17 cellular contexts compared by ENCODE assay signal in the genomic region with DNA sequence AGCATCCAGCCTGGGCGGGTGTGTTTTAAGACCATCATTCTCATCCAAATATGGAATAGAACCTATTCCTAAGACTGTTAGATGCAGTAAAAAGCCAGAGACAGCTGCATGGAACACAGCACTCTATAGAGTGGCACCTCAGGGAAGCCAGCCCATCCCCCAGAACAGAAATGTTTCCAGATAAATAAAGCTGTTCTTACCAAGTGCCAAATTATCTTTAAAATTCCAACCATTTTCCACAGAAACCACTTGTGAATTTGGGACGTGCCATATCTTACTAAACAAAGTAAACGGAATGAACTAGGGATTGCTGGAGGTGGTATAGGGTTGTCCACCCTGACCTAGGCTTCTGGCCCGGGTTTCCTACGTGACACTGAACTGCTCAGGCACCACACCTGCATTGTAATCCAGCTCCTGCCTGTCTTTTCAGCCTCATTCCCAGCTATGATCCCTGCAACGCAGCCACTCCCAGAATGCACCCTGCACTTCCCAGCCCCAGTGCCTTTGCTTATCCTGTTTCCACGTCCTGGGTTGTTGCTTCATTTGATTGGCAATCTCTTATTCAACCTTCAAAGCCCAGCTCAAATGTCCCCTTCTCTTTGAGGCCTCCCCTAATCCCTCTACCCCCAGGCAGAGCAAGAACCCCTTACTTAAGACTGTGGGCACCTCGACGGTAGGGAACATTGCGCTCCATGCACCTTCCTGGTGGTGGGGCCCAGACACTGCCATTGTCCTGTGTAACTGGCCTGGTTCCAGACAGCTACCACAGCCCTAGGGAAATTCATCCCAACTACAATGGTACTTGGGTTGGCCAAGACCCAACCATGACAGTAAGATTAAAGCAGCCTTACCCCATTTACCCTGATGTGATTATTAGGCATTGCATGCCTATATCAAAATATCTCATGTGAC.
DNase-seq lines count a peak whose midpoint lies in the region; ATAC-seq, FAIRE-seq and TF ChIP-seq lines count a peak whose summit lies in the region.
"Had no signal": no experiment of that assay in that cellular context is flagged by ENCODE, and none has a peak within 500 bp of the region (broad histone marks: within the 10 kb centered on the region; RNA-seq: fewer than 3 reads in every experiment).

No MANE protein-coding gene starts in this region.

- H3K4me2 ChIP-seq in mesenchymal stem cell (ENCODE audit: low read length, poor library complexity, severe bottlenecking): no peak overlapping the region

- H2BK5ac ChIP-seq in mesenchymal stem cell (ENCODE audit: low read depth, low read length, poor library complexity, severe bottlenecking): no peak overlapping the region

- peaks cover 66 to 86% (median 75%) of the 10 kb centered on the region in 3 donors for H3K4me1 Mint-ChIP-seq in CD8-positive, alpha-beta memory T cell

- H3K4me1 ChIP-seq in CD8-positive, alpha-beta memory T cell (ENCODE audit: insufficient read depth, low read length): peaks cover 26% of the 10 kb centered on the region
- peaks cover 1% of the 10 kb centered on the region for H3K4me1 ChIP-seq in mesenchymal stem cell (ENCODE audit: control insufficient read depth, insufficient read depth, low read depth, low read length)

- no peak overlapping the region for H4K8ac ChIP-seq in mesenchymal stem cell (ENCODE audit: low read length)

- H2BK15ac ChIP-seq in mesenchymal stem cell (ENCODE audit: low read depth, poor library complexity, severe bottlenecking): peak overlapping the region; percentile 30

- no peak for ATAC-seq in HG03442 (IDR thresholded peaks at IDR 0.05; ENCODE audit: unreplicated experiment)
- ATAC-seq: CD8-positive, alpha-beta T cell; HCT116 had no signal

- H3K27me3 ChIP-seq in CD8-positive, alpha-beta memory T cell (ENCODE audit: insufficient read depth, low read length, poor library complexity, severe bottlenecking): no peaks in the 10 kb centered on the region
- peaks cover 10 to 33% of the 10 kb centered on the region in 2 experiments for H3K27me3 ChIP-seq in mesenchymal stem cell (ENCODE audit: control insufficient read depth in 1 of 2, insufficient read depth in 1 of 2, low read length in 2 of 2)
- H3K27me3 ChIP-seq: BE2C, Peyer's patch had no signal

- no peaks in the 10 kb centered on the region for H3K36me3 ChIP-seq in CD8-positive, alpha-beta memory T cell (ENCODE audit: insufficient read depth, low read length)
- peaks cover 0 to 4% of the 10 kb centered on the region in 2 experiments for H3K36me3 ChIP-seq in mesenchymal stem cell (ENCODE audit: control insufficient read depth in 1 of 2, insufficient read depth in 2 of 2, low read depth in 1 of 2, low read length in 2 of 2)
- H3K36me3 ChIP-seq: BE2C, Peyer's patch had no signal

- peaks cover 0 to 44% (median 1%) of the 10 kb centered on the region in 3 donors for H3K36me3 Mint-ChIP-seq in CD8-positive, alpha-beta memory T cell

- no peak overlapping the region for H2AK5ac ChIP-seq in mesenchymal stem cell (ENCODE audit: low read length, severe bottlenecking)

- 91% methylated on average over 10 of the region's 10 CpGs for WGBS in mesenchymal stem cell

- peak overlapping the region in 2 of 7 donors; percentile 35 to 55 for H3K4me3 Mint-ChIP-seq in CD8-positive, alpha-beta memory T cell
- H3K4me3 Mint-ChIP-seq: CD8-positive, alpha-beta T cell had no signal

- no peaks in the 10 kb centered on the region for H3K27me3 Mint-ChIP-seq in CD8-positive, alpha-beta memory T cell

- H3K27ac ChIP-seq in CD8-positive, alpha-beta memory T cell (ENCODE audit: low read depth, low read length): no peak overlapping the region
- no peak overlapping the region for H3K27ac ChIP-seq in mesenchymal stem cell (ENCODE audit: low read length, poor library complexity, severe bottlenecking)
- H3K27ac ChIP-seq: HL-60, Peyer's patch had no signal

- FAIRE-seq in GM12891 (lab: Jason Lieb, UNC): peak; percentile 54
- FAIRE-seq in H54 (lab: Jason Lieb, UNC): no peak

- no peak overlapping the region for H2BK12ac ChIP-seq in mesenchymal stem cell (ENCODE audit: low read length in 2 of 2)

- no peak overlapping the region for H3K18ac ChIP-seq in mesenchymal stem cell (ENCODE audit: low read depth in 1 of 2, low read length in 2 of 2)

- H3K79me1 ChIP-seq in mesenchymal stem cell (replicated peaks; ENCODE audit: low read length, poor library complexity, severe bottlenecking): peaks cover 18% of the 10 kb centered on the region

- TF ChIP-seq POLR2A in GM12891 (IDR thresholded peaks at IDR 0.05; ENCODE audit: low read depth, low read length) (no peak), H54 (IDR thresholded peaks at IDR 0.05; ENCODE audit: low read depth, low read length) (no peak)

- H3K23ac ChIP-seq in mesenchymal stem cell (ENCODE audit: low read length in 2 of 2): no peak overlapping the region

- CTCF ChIA-PET in CD8-positive, alpha-beta memory T cell (lab: Charles Lee): interaction anchor here (0.9 to 2.6 kb wide), 4 partner anchors 11 to 22 kb away, joined by 3 to 14 read pairs (median 4); no protein-coding TSS in a partner anchor

- no peaks in the 10 kb centered on the region for H3K9me3 ChIP-seq in CD8-positive, alpha-beta memory T cell (ENCODE audit: low read length)
- no peaks in the 10 kb centered on the region for H3K9me3 ChIP-seq in mesenchymal stem cell (ENCODE audit: control insufficient read depth, low read length)
- H3K9me3 ChIP-seq: BE2C, Peyer's patch had no signal

- DNase-seq in CD8-positive, alpha-beta memory T cell: no peak
- no peak for DNase-seq in GM12891 (ENCODE audit: insufficient read length, low spot score)
- peak; percentile 30 for DNase-seq in astrocyte of the hippocampus (ENCODE audit: low read depth, low spot score)
- DNase-seq in mesenchymal stem cell: no peak
- no peak for DNase-seq in SHP77 treated with DMSO at 0.1 percent for 48 hours (lab: John Stamatoyannopoulos, UW)
- no peak for DNase-seq in H54 (ENCODE audit: insufficient read length, low spot score)
- DNase-seq: BE2C; CD8-positive, alpha-beta T cell; KG1; NCI-H1417; NCI-H1930; NCI-H510A treated with DMSO at 0.1 percent for 48 hours; Peyer's patch; SIG-M5 had no signal

- no peak overlapping the region for H3K4me3 ChIP-seq in CD8-positive, alpha-beta memory T cell (ENCODE audit: low read length)
- H3K4me3 ChIP-seq in mesenchymal stem cell (ENCODE audit: insufficient read depth in 1 of 2, low read depth in 1 of 2, low read length in 2 of 2): no peak overlapping the region
- H3K4me3 ChIP-seq: Peyer's patch had no signal

- no peaks in the 10 kb centered on the region for H3K9me3 Mint-ChIP-seq in CD8-positive, alpha-beta memory T cell
- H3K9me3 Mint-ChIP-seq: CD8-positive, alpha-beta T cell had no signal

- no peak overlapping the region for H2AFZ ChIP-seq in mesenchymal stem cell (ENCODE audit: low read depth, low read length)

- POLR2A ChIA-PET in CD8-positive, alpha-beta memory T cell (lab: Charles Lee): no interaction called here

- H3K27ac Mint-ChIP-seq in CD8-positive, alpha-beta memory T cell: peak overlapping the region in 6 of 8 donors; percentile 12 to 88 (median 44)
- H3K27ac Mint-ChIP-seq: CD8-positive, alpha-beta T cell had no signal

- H3K14ac ChIP-seq in mesenchymal stem cell (ENCODE audit: low read length in 2 of 2): no peak overlapping the region

- no peak overlapping the region for H3K4ac ChIP-seq in mesenchymal stem cell (ENCODE audit: low read depth in 1 of 2, low read length in 2 of 2)

- H4K91ac ChIP-seq in mesenchymal stem cell (ENCODE audit: low read length): no peak overlapping the region

- no peak overlapping the region for H3K9ac ChIP-seq in mesenchymal stem cell (ENCODE audit: low read length)

- H2BK120ac ChIP-seq in mesenchymal stem cell (ENCODE audit: low read depth, low read length): no peak overlapping the region

TF ChIP-seq in GM12891, 5 proteins besides CTCF, POLR2A, EP300 and RAD21:
- no peak for TF ChIP-seq PAX5 (IDR thresholded peaks at IDR 0.05; ENCODE audit: insufficient read depth, low read length, severe bottlenecking)
- TF ChIP-seq POU2F2 (IDR thresholded peaks at IDR 0.05; ENCODE audit: low read depth, low read length): no peak
- no peak for TF ChIP-seq TAF1 (IDR thresholded peaks at IDR 0.05; ENCODE audit: low read depth, low read length)
- TF ChIP-seq POLR2AphosphoS5 (IDR thresholded peaks at IDR 0.05; ENCODE audit: low read depth, low read length): no peak
- no peak for TF ChIP-seq SPI1 (IDR thresholded peaks at IDR 0.05; ENCODE audit: low read depth, low read length)
TF ChIP-seq in GM12891: peak in this region for 0.
